40 cellular contexts compared by ENCODE assay signal in genomic region chr2:134766583-134766982, GRCh38. TPM values are rescaled to one million over a fixed set of nuclear protein-coding genes. Genes with fewer than 3 reads are reported as not detected.
"Had no signal": no experiment of that assay in that cellular context is flagged by ENCODE, and none has a peak within 500 bp of the region (broad histone marks: within the 10 kb centered on the region; RNA-seq: fewer than 3 reads in every experiment).

No MANE protein-coding gene starts in this region.

- H3K36me3 ChIP-seq: adrenal gland, ascending aorta, brain microvascular endothelial cell, breast epithelium, cardiac muscle cell had no signal

- H3K4me1 Mint-ChIP-seq: activated naive CD4-positive, alpha-beta T cell treated with anti-CD3 and anti-CD28 coated beads, Interleukin-2, amount 10 ng/mL, durations not matched to agents 7 days and 5 days; activated naive CD4-positive, alpha-beta T cell treated with anti-CD3 and anti-CD28 coated beads, Interleukin-2, amount 50 U/mL, for 24 hours; activated naive CD8-positive, alpha-beta T cell treated with anti-CD3 and anti-CD28 coated beads for 36 hours; activated naive CD8-positive, alpha-beta T cell treated with anti-CD3 and anti-CD28 coated beads, Interleukin-2, amount 10 ng/mL, durations not matched to agents 7 days and 5 days; activated naive CD8-positive, alpha-beta T cell treated with anti-CD3 and anti-CD28 coated beads, Interleukin-2, amount 50 U/mL, for 24 hours; activated T-helper 17 cell treated with anti-CD3 and anti-CD28 coated beads, Interleukin-2, amount 50 U/mL, for 72 hours; brain; central memory CD8-positive, alpha-beta T cell had no signal

- DNase-seq: activated effector memory CD4-positive, alpha-beta T cell treated with anti-CD3 and anti-CD28 coated beads, Interleukin-2, amount 50 U/mL, for 16 hours; activated effector memory CD4-positive, alpha-beta T cell treated with Interleukin-2 at 50 U/mL for 16 hours; activated gamma-delta T cell; activated gamma-delta T cell treated with Interleukin-2 at 50 U/mL for 16 hours; activated naive CD4-positive, alpha-beta T cell; activated naive CD4-positive, alpha-beta T cell treated with anti-CD3 and anti-CD28 coated beads, Interleukin-2, amount 10 ng/mL, durations not matched to agents 7 days and 5 days; activated naive CD4-positive, alpha-beta T cell treated with anti-CD3 and anti-CD28 coated beads, Interleukin-2, amount 50 U/mL, for 16 hours; activated naive CD4-positive, alpha-beta T cell treated with Interleukin-2 at 50 U/mL for 16 hours; activated naive CD8-positive, alpha-beta T cell treated with anti-CD3 and anti-CD28 coated beads for 36 hours; activated naive CD8-positive, alpha-beta T cell treated with anti-CD3 and anti-CD28 coated beads, Interleukin-2, amount 10 ng/mL, durations not matched to agents 7 days and 5 days; activated naive CD8-positive, alpha-beta T cell treated with anti-CD3 and anti-CD28 coated beads, Interleukin-2, amount 50 U/mL, for 24 hours; activated T-cell treated with anti-CD3 and anti-CD28 coated beads for 4 hours; activated T-cell treated with anti-CD3 and anti-CD28 coated beads, Interleukin-2, amount 50 U/mL, for 1 hour; activated T-cell treated with anti-CD3 and anti-CD28 coated beads, Interleukin-2, amount 50 U/mL, for 24 hours; activated T-cell treated with anti-CD3 and anti-CD28 coated beads, Interleukin-2, amount 50 U/mL, for 4 hours; activated T-cell treated with anti-CD3 and anti-CD28 coated beads, Interleukin-2, amount 50 U/mL, for 48 hours; activated T-cell treated with anti-CD3 and anti-CD28 coated beads, Interleukin-2, amount 50 U/mL, for 72 hours; adrenal gland; amniotic stem cell; amygdala; anterior cingulate cortex; aorta; body of pancreas; brain microvascular endothelial cell; caudate nucleus; central memory CD4-positive, alpha-beta T cell; cerebellar nuclear complex had no signal

- H3K4me3 Mint-ChIP-seq: activated naive CD4-positive, alpha-beta T cell treated with anti-CD3 and anti-CD28 coated beads, Interleukin-2, amount 10 ng/mL, durations not matched to agents 7 days and 5 days; activated naive CD4-positive, alpha-beta T cell treated with anti-CD3 and anti-CD28 coated beads, Interleukin-2, amount 50 U/mL, for 24 hours; activated naive CD8-positive, alpha-beta T cell; activated naive CD8-positive, alpha-beta T cell treated with anti-CD3 and anti-CD28 coated beads for 36 hours; activated naive CD8-positive, alpha-beta T cell treated with anti-CD3 and anti-CD28 coated beads, Interleukin-2, amount 10 ng/mL, durations not matched to agents 7 days and 5 days; activated naive CD8-positive, alpha-beta T cell treated with anti-CD3 and anti-CD28 coated beads, Interleukin-2, amount 50 U/mL, for 24 hours; activated T-cell treated with anti-CD3 and anti-CD28 coated beads, Interleukin-2, amount 50 U/mL, for 24 hours; activated T-cell treated with anti-CD3 and anti-CD28 coated beads, Interleukin-2, amount 50 U/mL, for 4 hours; activated T-cell treated with anti-CD3 and anti-CD28 coated beads, Interleukin-2, amount 50 U/mL, for 72 hours; activated T-helper 1 cell treated with anti-CD3 and anti-CD28 coated beads, Interleukin-12 subunit alpha, Interleukin-12 subunit beta, Interleukin-2, Interleukin-4 antibody, amounts not matched to agents 30 ng/mL and 10 ng/mL and 1 ng/mL, durations not matched to agents 14 hours and 24 hours and 36 hours; activated T-helper 17 cell treated with anti-CD3 and anti-CD28 coated beads, Interleukin-2, amount 50 U/mL, for 72 hours; brain; central memory CD8-positive, alpha-beta T cell had no signal

- H3K27ac Mint-ChIP-seq: activated naive CD4-positive, alpha-beta T cell treated with anti-CD3 and anti-CD28 coated beads, Interleukin-2, amount 10 ng/mL, durations not matched to agents 7 days and 5 days; activated naive CD4-positive, alpha-beta T cell treated with anti-CD3 and anti-CD28 coated beads, Interleukin-2, amount 50 U/mL, for 24 hours; activated naive CD4-positive, alpha-beta T cell treated with anti-CD3 and anti-CD28 coated beads, Interleukin-2, amount 50 U/mL, for 72 hours; activated naive CD8-positive, alpha-beta T cell; activated naive CD8-positive, alpha-beta T cell treated with anti-CD3 and anti-CD28 coated beads for 36 hours; activated naive CD8-positive, alpha-beta T cell treated with anti-CD3 and anti-CD28 coated beads, Interleukin-2, amount 10 ng/mL, durations not matched to agents 7 days and 5 days; activated naive CD8-positive, alpha-beta T cell treated with anti-CD3 and anti-CD28 coated beads, Interleukin-2, amount 50 U/mL, for 24 hours; activated T-cell treated with anti-CD3 and anti-CD28 coated beads, Interleukin-2, amount 50 U/mL, for 24 hours; activated T-cell treated with anti-CD3 and anti-CD28 coated beads, Interleukin-2, amount 50 U/mL, for 72 hours; activated T-helper 1 cell treated with anti-CD3 and anti-CD28 coated beads, Interleukin-12 subunit alpha, Interleukin-12 subunit beta, Interleukin-2, Interleukin-4 antibody, amounts not matched to agents 30 ng/mL and 10 ng/mL and 1 ng/mL, durations not matched to agents 14 hours and 24 hours and 36 hours; activated T-helper 17 cell treated with anti-CD3 and anti-CD28 coated beads, Interleukin-2, amount 50 U/mL, for 72 hours; activated T-helper 2 cell treated with anti-CD3 and anti-CD28 coated beads, Interferon-gamma antibody, Interleukin-2, Interleukin-4, amounts not matched to agents 10 μg/mL and 5 μg/mL and 100 μg/mL, durations not matched to agents 14 hours and 24 hours and 36 hours; brain had no signal

- H3K27ac ChIP-seq: adrenal gland, ascending aorta, body of pancreas, brain microvascular endothelial cell, breast epithelium, cardiac muscle cell had no signal

- H3K36me3 Mint-ChIP-seq: activated naive CD4-positive, alpha-beta T cell treated with anti-CD3 and anti-CD28 coated beads, Interleukin-2, amount 10 ng/mL, durations not matched to agents 7 days and 5 days; activated naive CD4-positive, alpha-beta T cell treated with anti-CD3 and anti-CD28 coated beads, Interleukin-2, amount 50 U/mL, for 24 hours; activated naive CD4-positive, alpha-beta T cell treated with anti-CD3 and anti-CD28 coated beads, Interleukin-2, amount 50 U/mL, for 72 hours; activated naive CD8-positive, alpha-beta T cell; activated naive CD8-positive, alpha-beta T cell treated with anti-CD3 and anti-CD28 coated beads for 36 hours; activated naive CD8-positive, alpha-beta T cell treated with anti-CD3 and anti-CD28 coated beads, Interleukin-2, amount 10 ng/mL, durations not matched to agents 7 days and 5 days; brain had no signal

- H3K27me3 ChIP-seq: adrenal gland, ascending aorta, body of pancreas, brain microvascular endothelial cell, breast epithelium, cardiac muscle cell had no signal

- H3K4me3 ChIP-seq: adrenal gland, ascending aorta, body of pancreas, breast epithelium, cardiac muscle cell had no signal

- H3K9me3 Mint-ChIP-seq: activated naive CD4-positive, alpha-beta T cell treated with anti-CD3 and anti-CD28 coated beads, Interleukin-2, amount 10 ng/mL, durations not matched to agents 7 days and 5 days; activated naive CD4-positive, alpha-beta T cell treated with anti-CD3 and anti-CD28 coated beads, Interleukin-2, amount 50 U/mL, for 24 hours; activated naive CD4-positive, alpha-beta T cell treated with anti-CD3 and anti-CD28 coated beads, Interleukin-2, amount 50 U/mL, for 72 hours; activated naive CD8-positive, alpha-beta T cell treated with anti-CD3 and anti-CD28 coated beads for 36 hours; activated naive CD8-positive, alpha-beta T cell treated with anti-CD3 and anti-CD28 coated beads, Interleukin-2, amount 50 U/mL, for 24 hours; activated T-cell treated with anti-CD3 and anti-CD28 coated beads, Interleukin-2, amount 50 U/mL, for 24 hours; activated T-cell treated with anti-CD3 and anti-CD28 coated beads, Interleukin-2, amount 50 U/mL, for 4 hours; activated T-cell treated with anti-CD3 and anti-CD28 coated beads, Interleukin-2, amount 50 U/mL, for 72 hours; activated T-helper 1 cell treated with anti-CD3 and anti-CD28 coated beads, Interleukin-12 subunit alpha, Interleukin-12 subunit beta, Interleukin-2, Interleukin-4 antibody, amounts not matched to agents 30 ng/mL and 10 ng/mL and 1 ng/mL, durations not matched to agents 14 hours and 24 hours and 36 hours; activated T-helper 17 cell treated with anti-CD3 and anti-CD28 coated beads, Interleukin-2, amount 50 U/mL, for 72 hours; activated T-helper 2 cell treated with anti-CD3 and anti-CD28 coated beads, Interferon-gamma antibody, Interleukin-2, Interleukin-4, amounts not matched to agents 10 μg/mL and 5 μg/mL and 100 μg/mL, durations not matched to agents 14 hours and 24 hours and 36 hours; central memory CD8-positive, alpha-beta T cell had no signal

- ATAC-seq: activated naive CD4-positive, alpha-beta T cell treated with anti-CD3 and anti-CD28 coated beads, Interleukin-2, amount 50 U/mL, for 72 hours; activated naive CD8-positive, alpha-beta T cell treated with anti-CD3 and anti-CD28 coated beads, Interleukin-2, amount 50 U/mL, for 24 hours; activated T-cell treated with anti-CD3 and anti-CD28 coated beads, Interleukin-2, amount 50 U/mL, for 4 hours; activated T-cell treated with anti-CD3 and anti-CD28 coated beads, Interleukin-2, amount 50 U/mL, for 72 hours; activated T-helper 17 cell treated with anti-CD3 and anti-CD28 coated beads, Interleukin-2, amount 50 U/mL, for 72 hours; body of pancreas had no signal

- H3K4me1 ChIP-seq: adrenal gland, ascending aorta, breast epithelium had no signal

- FAIRE-seq: astrocyte, bronchial epithelial cell had no signal

- H3K9me3 ChIP-seq: adrenal gland, ascending aorta, body of pancreas, breast epithelium had no signal

RNA-seq across cellular contexts. Expression of gene TMEM163, which starts 47.8 kb away (rescaled TPM):
- total RNA-seq: activated naive CD8-positive, alpha-beta T cell treated with anti-CD3 and anti-CD28 coated beads for 36 hours; ascending aorta; bronchial epithelial cell had no signal
